19 cellular contexts compared by ENCODE assay signal in genomic region chr4:24137963-24138601, GRCh38.
DNase-seq lines count a peak whose midpoint lies in the region; ATAC-seq, FAIRE-seq and TF ChIP-seq lines count a peak whose summit lies in the region.
"Had no signal": no experiment of that assay in that cellular context is flagged by ENCODE, and none has a peak within 500 bp of the region (broad histone marks: within the 10 kb centered on the region; RNA-seq: fewer than 3 reads in every experiment).

No MANE protein-coding gene starts in this region.

- H3K36me3 ChIP-seq in GM23338 (ENCODE audit: insufficient read depth) (no peaks in the 10 kb centered on the region), duodenal mucosa (ENCODE audit: control insufficient read depth in 1 of 2, insufficient read depth in 2 of 2, low read length in 2 of 2) (no peaks in the 10 kb centered on the region)
- H3K36me3 ChIP-seq: tibial artery had no signal

- no peaks in the 10 kb centered on the region for H3F3A ChIP-seq in GM23338 (replicated peaks; ENCODE audit: low read depth)

- H3K4me3 Mint-ChIP-seq in GM23338 = no peak overlapping the region
- no peak overlapping the region for H3K4me3 Mint-ChIP-seq in stimulated activated naive B cell treated with anti-CD40 and anti-IgM and Interleukin-4, amounts not matched to agents 10 μg/mL and 1 μg/mL and 100 μg/mL, for 72 hours

- H3K9me2 ChIP-seq in GM23338 (ENCODE audit: insufficient read depth) = 0 out of 2 replicates have a peak, but pooled peaks cover 5% of the 10 kb centered on the region

- peaks cover 8% of the 10 kb centered on the region for H3K27me3 Mint-ChIP-seq in GM23338 (ENCODE audit: insufficient read depth, low read depth, poor library complexity)
- H3K27me3 Mint-ChIP-seq in stimulated activated naive B cell treated with anti-CD40 and anti-IgM and Interleukin-4, amounts not matched to agents 10 μg/mL and 1 μg/mL and 100 μg/mL, for 72 hours = no peaks in the 10 kb centered on the region

- no peak for TF ChIP-seq CTCF in GM23338 (conservative IDR thresholded peaks at IDR 0.05; ENCODE audit: low read depth in 2 of 2)

- 0 out of 2 replicates have a peak overlapping the region, but pooled peaks have one; percentile 62 for H3K27ac ChIP-seq in GM23338 (ENCODE audit: low read depth)
- no peak overlapping the region for H3K27ac ChIP-seq in duodenal mucosa (ENCODE audit: low read depth, low read length)
- H3K27ac ChIP-seq: epithelial cell of prostate, tibial artery had no signal

- H3K27ac Mint-ChIP-seq in GM23338 = peak overlapping the region; percentile 46; the same call in 1 of the 2 replicates
- no peak overlapping the region for H3K27ac Mint-ChIP-seq in stimulated activated naive B cell treated with anti-CD40 and anti-IgM and Interleukin-4, amounts not matched to agents 10 μg/mL and 1 μg/mL and 100 μg/mL, for 72 hours

- H3K4me3 ChIP-seq in GM23338 = no peak overlapping the region
- H3K4me3 ChIP-seq in duodenal mucosa (ENCODE audit: low read depth in 1 of 2, low read length in 2 of 2) = peak overlapping the region; percentile 17 to 48
- H3K4me3 ChIP-seq: tibial artery had no signal

- H3K4me1 ChIP-seq in GM23338 (ENCODE audit: insufficient read depth) (0 out of 2 replicates have a peak, but pooled peaks cover 4% of the 10 kb centered on the region), duodenal mucosa (ENCODE audit: control insufficient read depth in 1 of 2, insufficient read depth in 2 of 2, low read length in 2 of 2) (peaks cover 7 to 13% of the 10 kb centered on the region in 2 donors)

- H3K9ac ChIP-seq in duodenal mucosa (ENCODE audit: low read depth in 1 of 2, low read length in 2 of 2) = no peak overlapping the region

- H3K9me3 ChIP-seq in duodenal mucosa (ENCODE audit: control insufficient read depth in 1 of 2, low read length in 2 of 2) = no peaks in the 10 kb centered on the region
- H3K9me3 ChIP-seq: tibial artery had no signal

- no peak for FAIRE-seq in urothelium cell line (lab: Jason Lieb, UNC)
- FAIRE-seq: astrocyte, GM19239 had no signal

- no peaks in the 10 kb centered on the region for H3K27me3 ChIP-seq in GM23338 (ENCODE audit: insufficient read depth)
- no peaks in the 10 kb centered on the region for H3K27me3 ChIP-seq in duodenal mucosa (ENCODE audit: control insufficient read depth in 1 of 2, insufficient read depth in 2 of 2, low read length in 2 of 2)
- H3K27me3 ChIP-seq: tibial artery had no signal

- no peak; the same call in 2 of the 3 replicates for ATAC-seq in GM23338
- no peak for ATAC-seq in GM21825 (IDR thresholded peaks at IDR 0.05; ENCODE audit: unreplicated experiment)
- ATAC-seq in stimulated activated naive B cell treated with anti-CD40 and anti-IgM and Interleukin-4, amounts not matched to agents 10 μg/mL and 1 μg/mL and 100 μg/mL, for 72 hours (replicated peaks) = no peak
- no peak for ATAC-seq in HG03439 (IDR thresholded peaks at IDR 0.05; ENCODE audit: unreplicated experiment)

- no peaks in the 10 kb centered on the region for H3K36me3 Mint-ChIP-seq in GM23338 (ENCODE audit: low read depth)
- no peaks in the 10 kb centered on the region for H3K36me3 Mint-ChIP-seq in stimulated activated naive B cell treated with anti-CD40 and anti-IgM and Interleukin-4, amounts not matched to agents 10 μg/mL and 1 μg/mL and 100 μg/mL, for 72 hours

- DNase-seq in GM23338 (ENCODE audit: low spot score) (no peak), NCI-H1105 treated with DMSO at 0.1 percent for 48 hours (lab: John Stamatoyannopoulos, UW) (peak; percentile 23), renal cortical epithelial cell (ENCODE audit: low read depth) (peak; percentile 81), urothelium cell line (ENCODE audit: low spot score) (no peak)
- no peak for DNase-seq in stimulated activated naive B cell treated with anti-CD40 and anti-IgM and Interleukin-4, amounts not matched to agents 10 μg/mL and 1 μg/mL and 100 μg/mL, for 72 hours
- DNase-seq: activated CD4-positive, alpha-beta T cell treated with anti-CD3 and anti-CD28 coated beads for 48 hours; AML-193; DMS 273 treated with DMSO at 0.1 percent for 48 hours; midbrain; MV-4-11; NCI-H2171 treated with DMSO at 0.1 percent for 48 hours; stimulated activated CD4-positive, alpha-beta T cell treated with anti-CD3 and anti-CD28 coated beads, Interleukin-4, amount 100 ng/mL, for 4 hours; tibial artery had no signal

- H3K79me2 ChIP-seq in GM23338 (replicated peaks; ENCODE audit: insufficient read depth) = no peaks in the 10 kb centered on the region

- H3K9me3 Mint-ChIP-seq in GM23338 = no peaks in the 10 kb centered on the region
- H3K9me3 Mint-ChIP-seq in stimulated activated naive B cell treated with anti-CD40 and anti-IgM and Interleukin-4, amounts not matched to agents 10 μg/mL and 1 μg/mL and 100 μg/mL, for 72 hours = peaks cover 3 to 5% of the 10 kb centered on the region in 2 donors

- no peak overlapping the region for H3K4me2 ChIP-seq in GM23338

- H3K4me1 Mint-ChIP-seq in GM23338 = peaks cover 11% of the 10 kb centered on the region
- no peaks in the 10 kb centered on the region for H3K4me1 Mint-ChIP-seq in stimulated activated naive B cell treated with anti-CD40 and anti-IgM and Interleukin-4, amounts not matched to agents 10 μg/mL and 1 μg/mL and 100 μg/mL, for 72 hours

- no peaks in the 10 kb centered on the region for H4K20me1 ChIP-seq in GM23338 (replicated peaks; ENCODE audit: insufficient read depth)

- H2AFZ ChIP-seq in GM23338 = no peak overlapping the region

TF ChIP-seq in GM23338, 12 proteins besides CTCF, POLR2A, EP300 and RAD21 (continues in another document):
- no peak for TF ChIP-seq POLR2AphosphoS5 (IDR thresholded peaks at IDR 0.05; ENCODE audit: low read depth)
- no peak for TF ChIP-seq ZNF114 (CRISPR knock-in tag; IDR thresholded peaks at IDR 0.05)
- no peak for TF ChIP-seq STAT1 (IDR thresholded peaks at IDR 0.05; ENCODE audit: unreplicated experiment)
- TF ChIP-seq REST (IDR thresholded peaks at IDR 0.05; ENCODE audit: unreplicated experiment) = no peak
- TF ChIP-seq ZNF331 (CRISPR knock-in tag; IDR thresholded peaks at IDR 0.05; ENCODE audit: low read depth) = no peak
- no peak for TF ChIP-seq ETS1 (IDR thresholded peaks at IDR 0.05)
- TF ChIP-seq JUNB (IDR thresholded peaks at IDR 0.05; ENCODE audit: unreplicated experiment) = no peak
- TF ChIP-seq CREB1 (CRISPR knock-in tag; IDR thresholded peaks at IDR 0.05; ENCODE audit: low read depth) = no peak
- no peak for TF ChIP-seq EZH2phosphoT487 (IDR thresholded peaks at IDR 0.05; ENCODE audit: unreplicated experiment)

Comparison
In these comparisons a context has a peak if more than half of its experiments do, and no peak if none do; other contexts are left out.
1. DNase-seq: peak in NCI-H1105 treated with DMSO at 0.1 percent for 48 hours (single experiment) and renal cortical epithelial cell (single experiment); none in GM23338 (single experiment), urothelium cell line (single experiment) and stimulated activated naive B cell treated with anti-CD40 and anti-IgM and Interleukin-4, amounts not matched to agents 10 μg/mL and 1 μg/mL and 100 μg/mL, for 72 hours (single experiment).